In the genomic region with DNA sequence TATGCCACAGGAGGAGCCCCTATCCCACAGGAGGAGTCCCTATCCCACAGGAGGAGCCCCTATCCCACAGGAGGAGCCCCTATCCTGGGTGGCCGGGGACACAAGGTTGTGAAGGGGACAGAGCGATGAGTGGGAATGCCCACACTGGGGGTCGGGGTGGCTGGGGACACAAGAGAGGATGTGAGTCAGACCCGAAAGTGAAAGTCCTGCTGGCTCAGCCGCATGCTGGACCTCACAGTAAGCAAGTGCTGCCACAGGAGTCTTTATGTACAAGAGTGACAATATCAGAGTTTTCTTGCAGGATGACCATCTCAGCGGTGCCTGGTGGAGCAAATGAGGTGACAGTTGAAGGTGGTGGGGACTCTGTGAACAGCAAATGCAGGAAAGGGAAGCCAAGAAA, we compare ENCODE assay signal across 8 cellular contexts.
DNase-seq lines count a peak whose midpoint lies in the region; ATAC-seq and TF ChIP-seq lines count a peak whose summit lies in the region.

No MANE protein-coding gene starts in this region.

- DNase-seq in activated CD8-positive, alpha-beta memory T cell treated with anti-CD3 and anti-CD28 coated beads for 24 hours, result peak; percentile 71
- no peak for DNase-seq in activated CD8-positive, alpha-beta memory T cell treated with anti-CD3 and anti-CD28 coated beads, Interleukin-2, amount 50 U/mL, for 48 hours
- DNase-seq in RPMI7951 (ENCODE audit: low read depth) (peak; percentile 82), fibroblast of mammary gland (ENCODE audit: low read depth) (peak; percentile 56), thoracic aorta (ENCODE audit: low spot score) (no peak), NCI-H1105 treated with DMSO at 0.1 percent for 48 hours (lab: John Stamatoyannopoulos, UW) (no peak)
- no peak for DNase-seq in effector CD4-positive, alpha-beta T cell

- peak; percentile 92 for ATAC-seq in HG02852 (IDR thresholded peaks at IDR 0.05; ENCODE audit: unreplicated experiment)
- no peak for ATAC-seq in thoracic aorta (ENCODE audit: insufficient number of reproducible peaks, low FRiP score, low read depth)

- no peaks in the 10 kb centered on the region for H3K9me3 ChIP-seq in thoracic aorta

- no peaks in the 10 kb centered on the region for H3K36me3 ChIP-seq in thoracic aorta

- no peaks in the 10 kb centered on the region for H3K4me1 ChIP-seq in thoracic aorta (ENCODE audit: control insufficient read depth in 1 of 2, low read depth in 2 of 2)

- TF ChIP-seq CTCF in fibroblast of mammary gland (conservative IDR thresholded peaks at IDR 0.05; ENCODE audit: control insufficient read depth, insufficient read depth, low read depth, low read length), result no peak
- TF ChIP-seq CTCF in thoracic aorta (IDR thresholded peaks at IDR 0.05), result no peak

- H3K4me3 ChIP-seq in fibroblast of mammary gland (ENCODE audit: control insufficient read depth, low read depth, low read length), result peak overlapping the region; percentile 20
- H3K4me3 ChIP-seq in thoracic aorta, result peak overlapping the region; percentile 58

- H3K27ac ChIP-seq in thoracic aorta, result no peak overlapping the region

- H3K27me3 ChIP-seq in thoracic aorta (replicated peaks; ENCODE audit: insufficient read depth), result no peaks in the 10 kb centered on the region

Comparison
In these comparisons a context has a peak if more than half of its experiments do, and no peak if none do; other contexts are left out.
1. DNase-seq: peak in activated CD8-positive, alpha-beta memory T cell treated with anti-CD3 and anti-CD28 coated beads for 24 hours (single experiment), RPMI7951 (single experiment) and fibroblast of mammary gland (single experiment); none in activated CD8-positive, alpha-beta memory T cell treated with anti-CD3 and anti-CD28 coated beads, Interleukin-2, amount 50 U/mL, for 48 hours (single experiment), thoracic aorta (single experiment), effector CD4-positive, alpha-beta T cell (single experiment) and NCI-H1105 treated with DMSO at 0.1 percent for 48 hours (single experiment).